ENCODE assay signal across 19 cellular contexts in the genomic region with DNA sequence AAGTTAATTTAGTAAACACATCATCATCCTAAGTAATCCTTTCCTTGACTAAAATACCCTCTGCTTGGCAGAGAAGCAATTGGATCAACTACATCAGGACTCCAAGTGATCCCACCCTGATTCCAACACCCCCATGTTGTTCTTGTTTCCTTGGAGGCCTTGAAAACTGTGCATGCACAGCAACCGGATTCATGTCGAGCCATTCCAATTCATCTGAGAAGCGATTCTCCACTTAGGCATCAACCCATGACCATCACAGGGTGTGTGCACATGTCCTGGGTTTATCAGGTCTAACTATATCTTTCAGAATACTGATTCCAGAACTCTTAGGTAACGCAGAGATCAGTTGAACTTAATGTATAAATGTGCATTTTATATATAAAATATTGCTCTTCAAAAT.
DNase-seq lines count a peak whose midpoint lies in the region; ATAC-seq, FAIRE-seq and TF ChIP-seq lines count a peak whose summit lies in the region.
"Had no signal": no experiment of that assay in that cellular context is flagged by ENCODE, and none has a peak within 500 bp of the region (broad histone marks: within the 10 kb centered on the region; RNA-seq: fewer than 3 reads in every experiment).

No MANE protein-coding gene starts in this region.

- FAIRE-seq in frontal cortex (lab: Jason Lieb, UNC) = no peak
- FAIRE-seq: GM12878, H54 had no signal

- intact Hi-C loops in dorsolateral prefrontal cortex (cut with DNase I) (no loop called here), ascending aorta (cut with DNase I) (no loop called here), mucosa of descending colon (cut with DNase I, micrococcal nuclease) (no loop called here)

- no peak for ATAC-seq in mucosa of descending colon
- ATAC-seq: GM12878 had no signal

- H3K27ac ChIP-seq in dorsolateral prefrontal cortex (peak overlapping the region in 43 of 59 donors; percentile 1 to 83 (median 37)), substantia nigra (ENCODE audit: low read depth, low read length, poor library complexity, severe bottlenecking) (peak overlapping the region; percentile 1), ascending aorta (no peak overlapping the region)

- H3K27ac Mint-ChIP-seq in activated T-cell treated with anti-CD3 and anti-CD28 coated beads, Interleukin-2, amount 50 U/mL, for 24 hours = no peak overlapping the region
- H3K27ac Mint-ChIP-seq: CD4-positive, CD25-positive, alpha-beta regulatory T cell; CD8-positive, alpha-beta memory T cell had no signal

- H3K36me3 ChIP-seq in ascending aorta = no peaks in the 10 kb centered on the region
- H3K36me3 ChIP-seq in mucosa of descending colon (ENCODE audit: low read depth) = no peaks in the 10 kb centered on the region
- H3K36me3 ChIP-seq: BE2C had no signal

- H3K9me3 ChIP-seq in ascending aorta (no peaks in the 10 kb centered on the region), mucosa of descending colon (no peaks in the 10 kb centered on the region)
- H3K9me3 ChIP-seq: BE2C had no signal

- H3K27me3 ChIP-seq in dorsolateral prefrontal cortex (no peaks in the 10 kb centered on the region), ascending aorta (no peaks in the 10 kb centered on the region)

- TF ChIP-seq CTCF in dorsolateral prefrontal cortex (IDR thresholded peaks at IDR 0.05 in 54 of 56, conservative IDR thresholded peaks at IDR 0.05 in 2 of 56; ENCODE audit: low read depth in 1 of 56, partially characterized antibody in 56 of 56) (no peak), ascending aorta (IDR thresholded peaks at IDR 0.05) (no peak), mucosa of descending colon (IDR thresholded peaks at IDR 0.05) (no peak)

- H3K27me3 Mint-ChIP-seq in activated T-cell treated with anti-CD3 and anti-CD28 coated beads, Interleukin-2, amount 50 U/mL, for 24 hours = no peaks in the 10 kb centered on the region
- H3K27me3 Mint-ChIP-seq: CD4-positive, CD25-positive, alpha-beta regulatory T cell; CD8-positive, alpha-beta memory T cell had no signal

- no peaks in the 10 kb centered on the region for H3K36me3 Mint-ChIP-seq in activated T-cell treated with anti-CD3 and anti-CD28 coated beads, Interleukin-2, amount 50 U/mL, for 24 hours (ENCODE audit: low read depth)
- H3K36me3 Mint-ChIP-seq: CD4-positive, CD25-positive, alpha-beta regulatory T cell; CD8-positive, alpha-beta memory T cell had no signal

- H3K9me3 Mint-ChIP-seq in activated T-cell treated with anti-CD3 and anti-CD28 coated beads, Interleukin-2, amount 50 U/mL, for 24 hours = peaks cover 5% of the 10 kb centered on the region

- no peak overlapping the region for H3K4me3 Mint-ChIP-seq in activated T-cell treated with anti-CD3 and anti-CD28 coated beads, Interleukin-2, amount 50 U/mL, for 24 hours
- H3K4me3 Mint-ChIP-seq: CD4-positive, CD25-positive, alpha-beta regulatory T cell; CD8-positive, alpha-beta memory T cell had no signal

- DNase-seq in SK-MEL-5 (ENCODE audit: low read depth, low spot score) = peak; percentile 95
- no peak for DNase-seq in dorsolateral prefrontal cortex
- DNase-seq in substantia nigra (lab: John Stamatoyannopoulos, UW) = peak in 1 of 49 donors; percentile 24
- DNase-seq in ascending aorta (ENCODE audit: low spot score in 2 of 2) = no peak
- DNase-seq in frontal cortex (ENCODE audit: low spot score in 2 of 2) = no peak
- DNase-seq in mucosa of descending colon = no peak
- no peak for DNase-seq in activated T-cell treated with anti-CD3 and anti-CD28 coated beads, Interleukin-2, amount 50 U/mL, for 24 hours
- DNase-seq: ACHN; BE2C; CD4-positive, CD25-positive, alpha-beta regulatory T cell; CD8-positive, alpha-beta memory T cell; COR-L47; DMS 273 treated with DMSO at 0.1 percent for 48 hours; DMS53; DND-41; EL; HCEC 1CT had no signal

- in situ Hi-C loops in SK-MEL-5 (cut with HindIII; ENCODE audit: low pct_unique_long_range_greater_than_20kb, low sequenced_read_pairs) = no loop called here

- no peaks in the 10 kb centered on the region for H3K4me1 Mint-ChIP-seq in activated T-cell treated with anti-CD3 and anti-CD28 coated beads, Interleukin-2, amount 50 U/mL, for 24 hours (ENCODE audit: low read depth)
- H3K4me1 Mint-ChIP-seq: CD8-positive, alpha-beta memory T cell had no signal

- no peaks in the 10 kb centered on the region for H3K4me1 ChIP-seq in ascending aorta
- H3K4me1 ChIP-seq in mucosa of descending colon (ENCODE audit: low read depth) = peaks cover 5% of the 10 kb centered on the region
- H3K4me1 ChIP-seq: BE2C had no signal

- H3K4me3 ChIP-seq in dorsolateral prefrontal cortex = no peak overlapping the region
- no peak overlapping the region for H3K4me3 ChIP-seq in ascending aorta
- no peak overlapping the region for H3K4me3 ChIP-seq in mucosa of descending colon
- H3K4me3 ChIP-seq: GM12878 had no signal

Comparison
In these comparisons a context has a peak if more than half of its experiments do, and no peak if none do; other contexts are left out.
1. H3K27ac ChIP-seq: peak in dorsolateral prefrontal cortex (43 of 59) and substantia nigra (single experiment); none in ascending aorta (0 of 2).